ENCODE assay signal across 28 cellular contexts in genomic region chrX:118864063-118864630, GRCh38. TPM values are rescaled to one million over a fixed set of nuclear protein-coding genes. Genes with fewer than 3 reads are reported as not detected.
"Had no signal": no experiment of that assay in that cellular context is flagged by ENCODE, and none has a peak within 500 bp of the region (broad histone marks: within the 10 kb centered on the region; RNA-seq: fewer than 3 reads in every experiment).

No MANE protein-coding gene starts in this region.

- ATAC-seq: effector memory CD8-positive, alpha-beta T cell; left colon; left ventricle myocardium superior; stimulated activated memory B cell treated with anti-CD40 and anti-IgM and Interleukin-4, amounts not matched to agents 10 μg/mL and 1 μg/mL and 100 μg/mL, for 72 hours; stimulated activated naive CD8-positive, alpha-beta T cell treated with anti-CD3 and anti-CD28 coated beads, Interleukin-15, amount 100 ng/mL, for 72 hours; upper lobe of right lung had no signal

- H3K4me1 ChIP-seq: esophagus squamous epithelium, parathyroid adenoma, prostate gland, right lobe of liver, spleen, testis, tibial nerve, upper lobe of right lung, vagina had no signal

- DNase-seq: cortex of kidney; effector memory CD8-positive, alpha-beta T cell; esophagus squamous epithelium; foreskin fibroblast; kidney; left colon; left ventricle myocardium superior; mesenchymal stem cell; midbrain; naive B cell; nephron progenitor cell; retina; right lobe of liver; spleen; stimulated activated CD4-positive, alpha-beta T cell treated with anti-CD3 and anti-CD28 coated beads, Interleukin-15, amount 100 ng/mL, for 24 hours; stimulated activated CD4-positive, alpha-beta T cell treated with anti-CD3 and anti-CD28 coated beads, Interleukin-1b, Interleukin-23, amount 100 ng/mL, for 48 hours; stimulated activated CD4-positive, alpha-beta T cell treated with anti-CD3 and anti-CD28 coated beads, Interleukin-4, amount 100 ng/mL, for 24 hours; stimulated activated naive CD8-positive, alpha-beta T cell treated with anti-CD3 and anti-CD28 coated beads, Interleukin-15, amount 100 ng/mL, for 72 hours; testis; upper lobe of right lung had no signal

- H3K36me3 ChIP-seq: esophagus squamous epithelium, prostate gland, right lobe of liver, spleen, tibial nerve, upper lobe of right lung, vagina had no signal

- H3K9me3 ChIP-seq: esophagus squamous epithelium, prostate gland, right lobe of liver, spleen, testis, tibial nerve, upper lobe of right lung, vagina had no signal

- H3K27me3 ChIP-seq: esophagus squamous epithelium, hepatocyte, right lobe of liver, spleen, testis, tibial nerve, upper lobe of right lung, vagina had no signal

- H3K4me3 ChIP-seq: esophagus squamous epithelium, hepatocyte, lung, prostate gland, right lobe of liver, spleen, testis, tibial nerve, upper lobe of right lung, vagina had no signal

- H3K27ac ChIP-seq: epithelial cell of prostate, esophagus squamous epithelium, hepatocyte, parathyroid adenoma, prostate gland, right lobe of liver, spleen, testis, tibial nerve, upper lobe of right lung, vagina had no signal

RNA-seq across cellular contexts. Expression of gene ZCCHC12, which starts 40.5 kb away (rescaled TPM):
- total RNA-seq: esophagus squamous epithelium, kidney, left ventricle myocardium superior, right lobe of liver, tibial nerve had no signal
